In the genomic region with DNA sequence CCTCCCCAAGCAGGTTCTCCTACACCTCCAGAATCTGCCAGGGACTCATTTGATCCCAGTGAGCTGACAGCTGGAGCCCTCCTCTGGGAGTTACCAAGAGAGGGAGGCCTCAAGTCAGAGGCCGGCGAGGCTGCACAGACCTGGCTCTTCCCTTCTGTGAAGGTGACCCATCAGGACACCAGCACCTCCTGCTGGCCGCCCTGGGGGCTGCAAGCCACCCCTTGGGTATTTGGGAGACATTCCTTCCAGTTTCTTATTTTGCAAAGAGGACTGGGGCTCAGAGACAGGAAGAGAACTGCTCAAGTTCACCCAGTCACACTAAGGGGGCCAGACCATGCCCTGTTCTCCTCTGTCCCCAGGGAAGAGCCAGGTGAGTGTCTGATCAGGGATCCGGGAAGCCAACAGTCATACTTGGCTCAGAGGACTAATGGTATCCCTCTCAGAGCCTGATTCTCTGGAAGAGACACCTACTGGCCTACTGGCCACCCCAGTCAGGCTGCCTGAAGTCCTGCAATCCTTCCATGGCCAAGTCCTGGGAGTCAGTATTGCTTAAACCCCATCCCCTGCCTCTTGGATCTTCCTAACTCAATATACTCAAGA, we compare ENCODE assay signal across 8 cellular contexts. TPM values are rescaled to one million over a fixed set of nuclear protein-coding genes. Genes with fewer than 3 reads are reported as not detected.
DNase-seq lines count a peak whose midpoint lies in the region; ATAC-seq, FAIRE-seq and TF ChIP-seq lines count a peak whose summit lies in the region.

No MANE protein-coding gene starts in this region.

- no peak overlapping the region for H3K4me3 Mint-ChIP-seq in endodermal cell

- H3K27ac Mint-ChIP-seq in endodermal cell, result no peak overlapping the region

- H3K36me3 Mint-ChIP-seq in endodermal cell (ENCODE audit: low read depth), result no peaks in the 10 kb centered on the region

- H3K27ac ChIP-seq in endodermal cell (ENCODE audit: low read depth, low read length), result no peak overlapping the region

- no peaks in the 10 kb centered on the region for H3K36me3 ChIP-seq in endodermal cell (ENCODE audit: control insufficient read depth, insufficient read depth, low read length)

- H3K9me3 ChIP-seq in endodermal cell (ENCODE audit: control insufficient read depth, low read length), result no peaks in the 10 kb centered on the region

- H3K9ac ChIP-seq in endodermal cell (ENCODE audit: extremely low read depth, low read length, poor library complexity, severe bottlenecking), result no peak overlapping the region

- no peaks in the 10 kb centered on the region for H3K27me3 ChIP-seq in endodermal cell (ENCODE audit: control insufficient read depth, insufficient read depth, low read length, poor library complexity, severe bottlenecking)

- H3K27me3 Mint-ChIP-seq in endodermal cell (ENCODE audit: insufficient read depth), result peaks cover 3% of the 10 kb centered on the region

- no peak for ATAC-seq in HG03460 (IDR thresholded peaks at IDR 0.05; ENCODE audit: unreplicated experiment)

- DNase-seq in GM12891 (ENCODE audit: insufficient read length, low spot score) (no peak), NCI-H69 (lab: John Stamatoyannopoulos, UW) (peak; percentile 53), endodermal cell (peak; percentile 92), retinal pigment epithelial cell (ENCODE audit: low read depth) (no peak), H4 (ENCODE audit: low spot score) (no peak), kidney tubule cell (ENCODE audit: low spot score) (no peak), NCI-H2029 (lab: John Stamatoyannopoulos, UW) (no peak)

- H3K4me1 Mint-ChIP-seq in endodermal cell, result no peaks in the 10 kb centered on the region

- peak; percentile 59 for FAIRE-seq in GM12891 (lab: Jason Lieb, UNC)

- no peak overlapping the region for H3K4me3 ChIP-seq in endodermal cell (ENCODE audit: low read length)
- no peak overlapping the region for H3K4me3 ChIP-seq in retinal pigment epithelial cell (ENCODE audit: low read length)

- WGBS in endodermal cell (ENCODE audit: insufficient coverage in 1 of 2, insufficient read length in 1 of 2), 2 experiments, result 79 to 100% methylated on average over 1 to 4 of the region's 4 CpGs

- no peaks in the 10 kb centered on the region for H3K4me1 ChIP-seq in endodermal cell (ENCODE audit: control insufficient read depth, insufficient read depth, low read length)

- no peak for TF ChIP-seq POLR2A in GM12891 (IDR thresholded peaks at IDR 0.05; ENCODE audit: low read depth, low read length)

- no peaks in the 10 kb centered on the region for H3K9me3 Mint-ChIP-seq in endodermal cell

- TF ChIP-seq CTCF in endodermal cell (conservative IDR thresholded peaks at IDR 0.05) (peak; percentile 88), retinal pigment epithelial cell (conservative IDR thresholded peaks at IDR 0.05; ENCODE audit: low read depth, low read length) (peak; percentile 45)

TF ChIP-seq in GM12891, 5 proteins besides CTCF, POLR2A, EP300 and RAD21:
- TF ChIP-seq POU2F2 (IDR thresholded peaks at IDR 0.05; ENCODE audit: low read depth, low read length), result no peak
- no peak for TF ChIP-seq SPI1 (IDR thresholded peaks at IDR 0.05; ENCODE audit: low read depth, low read length)
- no peak for TF ChIP-seq POLR2AphosphoS5 (IDR thresholded peaks at IDR 0.05; ENCODE audit: low read depth, low read length)
- TF ChIP-seq TAF1 (IDR thresholded peaks at IDR 0.05; ENCODE audit: low read depth, low read length), result no peak
- TF ChIP-seq PAX5 (IDR thresholded peaks at IDR 0.05; ENCODE audit: insufficient read depth, low read length, severe bottlenecking), result no peak

RNA-seq across cellular contexts. Expression of a gene that starts 40.5 kb away (rescaled TPM):
- polyA plus RNA-seq in GM12891 (2012; ENCODE audit: low read depth, missing spikeins), result 8.6 TPM
- total RNA-seq in endodermal cell, result 10 to 100 TPM; 23.5 to 25.3 TPM
- polyA plus RNA-seq in endodermal cell (2013, experiment 1 of 2), result 10.7 TPM
- polyA plus RNA-seq in endodermal cell (2013, experiment 2 of 2), result 10.7 TPM
- total RNA-seq in H4 (2014; rRNA removed; shearing (Covaris generic)), result 0.80 and 1.1 TPM in 2 replicates

RNA-seq across cellular contexts. Expression of a gene that starts 54.4 kb away (rescaled TPM):
- not detected for polyA plus RNA-seq in GM12891 (2012; ENCODE audit: low read depth, missing spikeins)
- under 1 TPM in 1 of 2 donors, not detected in 1; 0.46 TPM for total RNA-seq in endodermal cell
- 2.6 TPM for polyA plus RNA-seq in endodermal cell (2013, experiment 1 of 2)
- polyA plus RNA-seq in endodermal cell (2013, experiment 2 of 2), result 2.6 TPM
- 0.46 TPM in 1 of 2 replicates, not detected in the other for total RNA-seq in H4 (2014; rRNA removed; shearing (Covaris generic))

Comparison
In these comparisons a context has a peak if more than half of its experiments do, and no peak if none do; other contexts are left out.
1. DNase-seq: peak in NCI-H69 (single experiment) and endodermal cell (single experiment); none in GM12891 (single experiment), retinal pigment epithelial cell (single experiment), H4 (single experiment), kidney tubule cell (single experiment) and NCI-H2029 (single experiment).
2. RNA of a gene that starts 40.5 kb away (total RNA-seq): 23.5 to 25.3 TPM in endodermal cell; 0.80 to 1.1 TPM in H4; every median in the first group is over 10 times any median in the second.